ENCODE assay signal across 8 cellular contexts in genomic region chr16:90019543-90020259, GRCh38. TPM values are rescaled to one million over a fixed set of nuclear protein-coding genes. Genes with fewer than 3 reads are reported as not detected.
A peak's percentile ranks its signal among the peaks of the same experiment; 100 is the strongest.
DNase-seq lines count a peak whose midpoint lies in the region; ATAC-seq, FAIRE-seq and TF ChIP-seq lines count a peak whose summit lies in the region.

No MANE protein-coding gene starts in this region.

- peak; percentile 47 to 58 for DNase-seq in A549 (ENCODE audit: low read depth in 1 of 2, low spot score in 1 of 2)
- DNase-seq in NCI-H82 treated with DMSO at 0.1 percent for 48 hours (lab: John Stamatoyannopoulos, UW; ENCODE audit: unreplicated experiment): peak; percentile 53
- DNase-seq in activated T-helper 9 cell treated with anti-CD3 and anti-CD28 coated beads, Interleukin-2, amount 50 U/mL, for 16 hours (ENCODE audit: low read depth): peak; percentile 25
- peak; percentile 52 for DNase-seq in glomerular visceral epithelial cell (ENCODE audit: extremely low spot score)
- peak; percentile 74 for DNase-seq in progenitor cell of endocrine pancreas (ENCODE audit: low spot score, unreplicated experiment)
- no peak for DNase-seq in NCI-H446 treated with DMSO at 0.1 percent for 48 hours (lab: John Stamatoyannopoulos, UW)

- TF ChIP-seq EP300 in A549 (IDR thresholded peaks at IDR 0.05): no peak

- peak overlapping the region; percentile 76 for H3K4me3 ChIP-seq in A549

- FAIRE-seq in A549 (lab: Jason Lieb, UNC): no peak

- TF ChIP-seq POLR2A in A549 (IDR thresholded peaks at IDR 0.05; ENCODE audit: low read length) (peak; percentile 13), GM19099 (IDR thresholded peaks at IDR 0.05; ENCODE audit: extremely low read depth, insufficient read length, low read depth) (peak; percentile 34)

- H3K4me2 ChIP-seq in A549: peak overlapping the region; percentile 87

- peak; percentile 33 to 55 for ATAC-seq in A549
- ATAC-seq in GM19023 (IDR thresholded peaks at IDR 0.05; ENCODE audit: unreplicated experiment): no peak

- peak overlapping the region; percentile 99 for H3K27ac Mint-ChIP-seq in progenitor cell of endocrine pancreas

- H3K9me3 ChIP-seq in A549: no peaks in the 10 kb centered on the region

- H3K4me1 ChIP-seq in A549: peaks cover 34% of the 10 kb centered on the region

- H3K27me3 Mint-ChIP-seq in progenitor cell of endocrine pancreas: no peaks in the 10 kb centered on the region

- TF ChIP-seq CTCF in A549 (IDR thresholded peaks at IDR 0.05) (peak; percentile 92), progenitor cell of endocrine pancreas (IDR thresholded peaks at IDR 0.05; ENCODE audit: unreplicated experiment) (peak; percentile 51)

- H3K4me1 Mint-ChIP-seq in progenitor cell of endocrine pancreas (ENCODE audit: low read depth): peaks cover 23% of the 10 kb centered on the region

- peak overlapping the region; percentile 82 for H3K4me3 Mint-ChIP-seq in progenitor cell of endocrine pancreas (ENCODE audit: low read depth)

- CTCF ChIA-PET in A549 (lab: Yijun Ruan, JAX): interaction anchor here (1.0 to 4.4 kb wide), 20 partner anchors 9 to 101 kb away, joined by 3 to 24 read pairs (median 5); partner anchors contain the start of gene MC1R

- no peaks in the 10 kb centered on the region for H3K9me3 Mint-ChIP-seq in progenitor cell of endocrine pancreas (ENCODE audit: low read depth)

- WGBS in A549 (ENCODE audit: missing lambda C conversion rate): 3% methylated on average over 5 of the region's 57 CpGs

- peak overlapping the region; percentile 88 to 98 for H3K27ac ChIP-seq in A549

- peak in 1 of 2 experiments; percentile 39; a peak in 1 of 5 replicates for TF ChIP-seq RAD21 in A549 (conservative IDR thresholded peaks at IDR 0.05 in 1 of 2, IDR thresholded peaks at IDR 0.05 in 1 of 2)

- POLR2A ChIA-PET in A549 (lab: Yijun Ruan, JAX): interaction anchor here (0.7 to 2.5 kb wide), 4 partner anchors 11 to 97 kb away, joined by 3 to 17 read pairs (median 4); partner anchors contain the start of gene TUBB3

- peaks cover 2% of the 10 kb centered on the region for H3K36me3 Mint-ChIP-seq in progenitor cell of endocrine pancreas (ENCODE audit: insufficient read depth)

TF ChIP-seq in A549, 52 proteins besides CTCF, POLR2A, EP300 and RAD21:
- TF ChIP-seq JUN (IDR thresholded peaks at IDR 0.05): peak; percentile 20 to 37; a peak in 2 of 5 replicates
- no peak for TF ChIP-seq HOXB13 (CRISPR knock-in tag; IDR thresholded peaks at IDR 0.05; ENCODE audit: low read depth)
- no peak for TF ChIP-seq ZC3H11A (IDR thresholded peaks at IDR 0.05)
- 0 out of 2 replicates have a peak, but pooled peaks have one; percentile 24 for TF ChIP-seq MAX (IDR thresholded peaks at IDR 0.05)
- no peak for TF ChIP-seq CBX2 (IDR thresholded peaks at IDR 0.05; ENCODE audit: borderline replicate concordance, low read depth)
- peak; percentile 39 for TF ChIP-seq SMC3 (IDR thresholded peaks at IDR 0.05)

RNA-seq across cellular contexts. Expression of gene DBNDD1, which starts 0.4 kb away (rescaled TPM):
- 23.0 and 24.2 TPM in 2 replicates for polyA plus RNA-seq in A549 (2011; rRNA removed)
- polyA plus RNA-seq in A549 (2012; cell fraction: cytosol; rRNA removed): 42.2 and 63.0 TPM in 2 replicates
- 31.6 and 38.3 TPM in 2 replicates for polyA plus RNA-seq in A549 (2012; cell fraction: nucleus; rRNA removed)
- polyA plus RNA-seq in A549 (2017; fragmentation: RNase III; extraction: RNeasy Plus Mini Kit Qiagen cat#74134 plus additional on column Dnase treatment): 39.9 to 44.7 TPM (median 43.8 TPM) in 3 replicates
- polyA minus RNA-seq in A549 (2011; rRNA and poly(A)+ RNA removed): 19.8 and 20.2 TPM in 2 replicates
- 53.8 and 57.4 TPM in 2 replicates for total RNA-seq in progenitor cell of endocrine pancreas

RNA-seq across cellular contexts. Expression of gene PRDM7, which starts 57.4 kb away (rescaled TPM):
- not detected in 2 replicates for polyA plus RNA-seq in A549 (2011; rRNA removed)
- polyA plus RNA-seq in A549 (2012; cell fraction: cytosol; rRNA removed): not detected in 2 replicates
- polyA plus RNA-seq in A549 (2012; cell fraction: nucleus; rRNA removed): not detected in 2 replicates
- polyA plus RNA-seq in A549 (2017; fragmentation: RNase III; extraction: RNeasy Plus Mini Kit Qiagen cat#74134 plus additional on column Dnase treatment): not detected in 3 replicates
- not detected in 2 replicates for polyA minus RNA-seq in A549 (2011; rRNA and poly(A)+ RNA removed)
- total RNA-seq in progenitor cell of endocrine pancreas: not detected in 2 replicates
